Comparison of ENCODE assay signal across 1 cellular context in the genomic region with DNA sequence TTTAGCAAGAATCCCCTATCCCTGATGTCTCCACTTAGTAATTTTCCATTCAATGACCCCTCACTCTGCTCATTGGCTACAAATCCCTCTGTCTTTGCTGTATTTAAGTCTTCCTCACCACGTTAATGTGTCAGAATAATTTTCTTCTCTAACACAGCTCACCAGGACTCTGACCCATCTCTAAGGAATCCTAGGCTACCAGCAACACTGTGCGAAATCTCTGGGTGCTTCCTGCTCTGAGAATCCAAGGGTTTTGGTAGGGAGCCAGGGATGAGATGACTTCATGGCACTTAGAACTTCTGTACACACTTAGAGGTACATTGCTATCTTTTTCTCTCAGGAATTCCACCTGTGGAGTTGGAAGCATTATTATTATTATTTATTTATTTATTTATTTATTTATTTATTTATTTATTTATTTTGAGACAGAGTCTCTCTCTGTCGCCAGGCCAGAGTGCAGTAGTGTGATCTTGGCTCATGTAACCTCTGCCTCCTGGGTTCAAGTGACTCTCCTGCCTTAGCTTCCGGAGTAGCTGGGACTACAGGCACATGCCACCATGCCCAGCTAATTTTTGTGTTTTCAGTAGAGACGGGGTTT.
TF ChIP-seq lines count a peak whose summit lies in the region.

No MANE protein-coding gene starts in this region.

TF ChIP-seq in HEK293, 187 proteins besides CTCF, POLR2A, EP300 and RAD21 (continued from another document and continues in another):
- TF ChIP-seq, protein P1, sequence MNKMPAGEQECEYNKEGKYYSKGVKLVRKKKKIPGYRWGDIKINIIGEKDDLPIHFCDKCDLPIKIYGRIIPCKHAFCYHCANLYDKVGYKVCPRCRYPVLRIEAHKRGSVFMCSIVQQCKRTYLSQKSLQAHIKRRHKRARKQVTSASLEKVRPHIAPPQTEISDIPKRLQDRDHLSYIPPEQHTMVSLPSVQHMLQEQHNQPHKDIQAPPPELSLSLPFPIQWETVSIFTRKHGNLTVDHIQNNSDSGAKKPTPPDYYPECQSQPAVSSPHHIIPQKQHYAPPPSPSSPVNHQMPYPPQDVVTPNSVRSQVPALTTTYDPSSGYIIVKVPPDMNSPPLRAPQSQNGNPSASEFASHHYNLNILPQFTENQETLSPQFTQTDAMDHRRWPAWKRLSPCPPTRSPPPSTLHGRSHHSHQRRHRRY (tag by site-specific recombination; IDR thresholded peaks at IDR 0.05) = no peak
- TF ChIP-seq SP7 (tag by site-specific recombination; IDR thresholded peaks at IDR 0.05) (no peak), ZNF654 (tag by site-specific recombination; IDR thresholded peaks at IDR 0.05; ENCODE audit: low read depth) (peak; percentile 38), ZBTB8A (tag by site-specific recombination; IDR thresholded peaks at IDR 0.05) (peak; percentile 71), ZFP41 (tag by site-specific recombination; IDR thresholded peaks at IDR 0.05; ENCODE audit: borderline replicate concordance) (no peak), ZNF202 (tag by site-specific recombination; IDR thresholded peaks at IDR 0.05; ENCODE audit: borderline replicate concordance) (peak; percentile 86; the same call in 1 of the 2 replicates), ZNF510 (tag by site-specific recombination; IDR thresholded peaks at IDR 0.05; ENCODE audit: insufficient replicate concordance) (peak; percentile 50), KLF9 (tag by site-specific recombination; IDR thresholded peaks at IDR 0.05; ENCODE audit: low read depth) (no peak), ZNF121 (tag by site-specific recombination; IDR thresholded peaks at IDR 0.05) (no peak), ZNF394 (tag by site-specific recombination; IDR thresholded peaks at IDR 0.05; ENCODE audit: borderline replicate concordance) (peak; percentile 91), SETDB1 (IDR thresholded peaks at IDR 0.05; ENCODE audit: insufficient read length, low read length) (no peak), ZXDB (tag by site-specific recombination; IDR thresholded peaks at IDR 0.05) (0 out of 2 replicates have a peak, but pooled peaks have one; percentile 47), ZNF701 (tag by site-specific recombination; IDR thresholded peaks at IDR 0.05) (no peak), ZNF555 (tag by site-specific recombination; conservative IDR thresholded peaks at IDR 0.05) (peak; percentile 77), ZNF311 (tag by site-specific recombination; IDR thresholded peaks at IDR 0.05; ENCODE audit: borderline replicate concordance) (no peak), ZNF501 (tag by site-specific recombination; IDR thresholded peaks at IDR 0.05) (0 out of 2 replicates have a peak, but pooled peaks have one; percentile 21), ZNF221 (tag by site-specific recombination; IDR thresholded peaks at IDR 0.05; ENCODE audit: borderline replicate concordance) (no peak), ZFP3 (tag by site-specific recombination; IDR thresholded peaks at IDR 0.05; ENCODE audit: low read depth) (no peak), ZNF658 (tag by site-specific recombination; IDR thresholded peaks at IDR 0.05) (no peak), GLI4 (tag by site-specific recombination; IDR thresholded peaks at IDR 0.05) (no peak), ZNF350 (tag by site-specific recombination; IDR thresholded peaks at IDR 0.05) (no peak), ZNF843 (tag by site-specific recombination; IDR thresholded peaks at IDR 0.05) (no peak), KLF16 (tag by site-specific recombination; IDR thresholded peaks at IDR 0.05) (no peak), KLF7 (tag by site-specific recombination; IDR thresholded peaks at IDR 0.05; ENCODE audit: borderline replicate concordance) (peak; percentile 19; the same call in 1 of the 2 replicates), SCRT2 (tag by site-specific recombination; IDR thresholded peaks at IDR 0.05) (0 out of 2 replicates have a peak, but pooled peaks have one; percentile 17), TCF7L2 (IDR thresholded peaks at IDR 0.05; ENCODE audit: borderline replicate concordance, low read depth, low read length) (no peak), ZNF791 (tag by site-specific recombination; IDR thresholded peaks at IDR 0.05) (no peak), ZBTB17 (tag by site-specific recombination; IDR thresholded peaks at IDR 0.05) (no peak), ZNF223 (tag by site-specific recombination; IDR thresholded peaks at IDR 0.05) (no peak)
- TF ChIP-seq, protein P2, sequence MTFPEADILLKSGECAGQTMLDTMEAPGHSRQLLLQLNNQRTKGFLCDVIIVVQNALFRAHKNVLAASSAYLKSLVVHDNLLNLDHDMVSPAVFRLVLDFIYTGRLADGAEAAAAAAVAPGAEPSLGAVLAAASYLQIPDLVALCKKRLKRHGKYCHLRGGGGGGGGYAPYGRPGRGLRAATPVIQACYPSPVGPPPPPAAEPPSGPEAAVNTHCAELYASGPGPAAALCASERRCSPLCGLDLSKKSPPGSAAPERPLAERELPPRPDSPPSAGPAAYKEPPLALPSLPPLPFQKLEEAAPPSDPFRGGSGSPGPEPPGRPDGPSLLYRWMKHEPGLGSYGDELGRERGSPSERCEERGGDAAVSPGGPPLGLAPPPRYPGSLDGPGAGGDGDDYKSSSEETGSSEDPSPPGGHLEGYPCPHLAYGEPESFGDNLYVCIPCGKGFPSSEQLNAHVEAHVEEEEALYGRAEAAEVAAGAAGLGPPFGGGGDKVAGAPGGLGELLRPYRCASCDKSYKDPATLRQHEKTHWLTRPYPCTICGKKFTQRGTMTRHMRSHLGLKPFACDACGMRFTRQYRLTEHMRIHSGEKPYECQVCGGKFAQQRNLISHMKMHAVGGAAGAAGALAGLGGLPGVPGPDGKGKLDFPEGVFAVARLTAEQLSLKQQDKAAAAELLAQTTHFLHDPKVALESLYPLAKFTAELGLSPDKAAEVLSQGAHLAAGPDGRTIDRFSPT (tag by site-specific recombination; IDR thresholded peaks at IDR 0.05) = no peak
- TF ChIP-seq, protein P3, sequence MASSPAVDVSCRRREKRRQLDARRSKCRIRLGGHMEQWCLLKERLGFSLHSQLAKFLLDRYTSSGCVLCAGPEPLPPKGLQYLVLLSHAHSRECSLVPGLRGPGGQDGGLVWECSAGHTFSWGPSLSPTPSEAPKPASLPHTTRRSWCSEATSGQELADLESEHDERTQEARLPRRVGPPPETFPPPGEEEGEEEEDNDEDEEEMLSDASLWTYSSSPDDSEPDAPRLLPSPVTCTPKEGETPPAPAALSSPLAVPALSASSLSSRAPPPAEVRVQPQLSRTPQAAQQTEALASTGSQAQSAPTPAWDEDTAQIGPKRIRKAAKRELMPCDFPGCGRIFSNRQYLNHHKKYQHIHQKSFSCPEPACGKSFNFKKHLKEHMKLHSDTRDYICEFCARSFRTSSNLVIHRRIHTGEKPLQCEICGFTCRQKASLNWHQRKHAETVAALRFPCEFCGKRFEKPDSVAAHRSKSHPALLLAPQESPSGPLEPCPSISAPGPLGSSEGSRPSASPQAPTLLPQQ (tag by site-specific recombination; IDR thresholded peaks at IDR 0.05) = no peak
- TF ChIP-seq, protein P4, sequence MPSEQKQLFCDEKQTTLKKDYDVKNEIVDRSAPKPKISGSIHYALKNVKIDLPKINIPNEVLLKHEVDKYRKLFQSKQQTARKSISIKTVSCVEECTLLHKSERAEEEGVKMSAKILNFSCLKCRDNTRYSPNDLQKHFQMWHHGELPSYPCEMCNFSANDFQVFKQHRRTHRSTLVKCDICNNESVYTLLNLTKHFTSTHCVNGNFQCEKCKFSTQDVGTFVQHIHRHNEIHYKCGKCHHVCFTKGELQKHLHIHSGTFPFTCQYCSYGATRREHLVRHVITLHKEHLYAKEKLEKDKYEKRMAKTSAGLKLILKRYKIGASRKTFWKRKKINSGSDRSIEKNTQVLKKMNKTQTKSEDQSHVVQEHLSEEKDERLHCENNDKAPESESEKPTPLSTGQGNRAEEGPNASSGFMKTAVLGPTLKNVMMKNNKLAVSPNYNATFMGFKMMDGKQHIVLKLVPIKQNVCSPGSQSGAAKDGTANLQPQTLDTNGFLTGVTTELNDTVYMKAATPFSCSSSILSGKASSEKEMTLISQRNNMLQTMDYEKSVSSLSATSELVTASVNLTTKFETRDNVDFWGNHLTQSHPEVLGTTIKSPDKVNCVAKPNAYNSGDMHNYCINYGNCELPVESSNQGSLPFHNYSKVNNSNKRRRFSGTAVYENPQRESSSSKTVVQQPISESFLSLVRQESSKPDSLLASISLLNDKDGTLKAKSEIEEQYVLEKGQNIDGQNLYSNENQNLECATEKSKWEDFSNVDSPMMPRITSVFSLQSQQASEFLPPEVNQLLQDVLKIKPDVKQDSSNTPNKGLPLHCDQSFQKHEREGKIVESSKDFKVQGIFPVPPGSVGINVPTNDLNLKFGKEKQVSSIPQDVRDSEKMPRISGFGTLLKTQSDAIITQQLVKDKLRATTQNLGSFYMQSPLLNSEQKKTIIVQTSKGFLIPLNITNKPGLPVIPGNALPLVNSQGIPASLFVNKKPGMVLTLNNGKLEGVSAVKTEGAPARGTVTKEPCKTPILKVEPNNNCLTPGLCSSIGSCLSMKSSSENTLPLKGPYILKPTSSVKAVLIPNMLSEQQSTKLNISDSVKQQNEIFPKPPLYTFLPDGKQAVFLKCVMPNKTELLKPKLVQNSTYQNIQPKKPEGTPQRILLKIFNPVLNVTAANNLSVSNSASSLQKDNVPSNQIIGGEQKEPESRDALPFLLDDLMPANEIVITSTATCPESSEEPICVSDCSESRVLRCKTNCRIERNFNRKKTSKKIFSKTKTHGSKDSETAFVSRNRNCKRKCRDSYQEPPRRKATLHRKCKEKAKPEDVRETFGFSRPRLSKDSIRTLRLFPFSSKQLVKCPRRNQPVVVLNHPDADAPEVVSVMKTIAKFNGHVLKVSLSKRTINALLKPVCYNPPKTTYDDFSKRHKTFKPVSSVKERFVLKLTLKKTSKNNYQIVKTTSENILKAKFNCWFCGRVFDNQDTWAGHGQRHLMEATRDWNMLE (tag by site-specific recombination; conservative IDR thresholded peaks at IDR 0.05; ENCODE audit: low read depth) = peak; percentile 88
- TF ChIP-seq, protein P5, sequence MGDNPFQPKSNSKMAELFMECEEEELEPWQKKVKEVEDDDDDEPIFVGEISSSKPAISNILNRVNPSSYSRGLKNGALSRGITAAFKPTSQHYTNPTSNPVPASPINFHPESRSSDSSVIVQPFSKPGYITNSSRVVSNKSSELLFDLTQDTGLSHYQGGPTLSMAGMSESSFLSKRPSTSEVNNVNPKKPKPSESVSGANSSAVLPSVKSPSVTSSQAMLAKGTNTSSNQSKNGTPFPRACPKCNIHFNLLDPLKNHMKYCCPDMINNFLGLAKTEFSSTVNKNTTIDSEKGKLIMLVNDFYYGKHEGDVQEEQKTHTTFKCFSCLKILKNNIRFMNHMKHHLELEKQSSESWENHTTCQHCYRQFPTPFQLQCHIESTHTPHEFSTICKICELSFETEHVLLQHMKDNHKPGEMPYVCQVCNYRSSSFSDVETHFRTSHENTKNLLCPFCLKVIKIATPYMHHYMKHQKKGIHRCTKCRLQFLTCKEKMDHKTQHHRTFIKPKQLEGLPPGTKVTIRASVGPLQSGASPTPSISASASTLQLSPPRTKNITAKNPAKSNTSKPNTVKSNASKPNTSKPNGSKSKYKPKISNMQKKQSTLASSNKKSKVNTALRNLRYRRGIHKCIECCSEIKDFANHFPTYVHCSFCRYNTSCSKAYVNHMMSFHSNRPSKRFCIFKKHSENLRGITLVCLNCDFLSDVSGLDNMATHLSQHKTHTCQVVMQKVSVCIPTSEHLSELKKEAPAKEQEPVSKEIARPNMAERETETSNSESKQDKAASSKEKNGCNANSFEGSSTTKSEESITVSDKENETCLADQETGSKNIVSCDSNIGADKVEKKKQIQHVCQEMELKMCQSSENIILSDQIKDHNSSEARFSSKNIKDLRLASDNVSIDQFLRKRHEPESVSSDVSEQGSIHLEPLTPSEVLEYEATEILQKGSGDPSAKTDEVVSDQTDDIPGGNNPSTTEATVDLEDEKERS (tag by site-specific recombination; IDR thresholded peaks at IDR 0.05) = no peak
- TF ChIP-seq, protein P6, sequence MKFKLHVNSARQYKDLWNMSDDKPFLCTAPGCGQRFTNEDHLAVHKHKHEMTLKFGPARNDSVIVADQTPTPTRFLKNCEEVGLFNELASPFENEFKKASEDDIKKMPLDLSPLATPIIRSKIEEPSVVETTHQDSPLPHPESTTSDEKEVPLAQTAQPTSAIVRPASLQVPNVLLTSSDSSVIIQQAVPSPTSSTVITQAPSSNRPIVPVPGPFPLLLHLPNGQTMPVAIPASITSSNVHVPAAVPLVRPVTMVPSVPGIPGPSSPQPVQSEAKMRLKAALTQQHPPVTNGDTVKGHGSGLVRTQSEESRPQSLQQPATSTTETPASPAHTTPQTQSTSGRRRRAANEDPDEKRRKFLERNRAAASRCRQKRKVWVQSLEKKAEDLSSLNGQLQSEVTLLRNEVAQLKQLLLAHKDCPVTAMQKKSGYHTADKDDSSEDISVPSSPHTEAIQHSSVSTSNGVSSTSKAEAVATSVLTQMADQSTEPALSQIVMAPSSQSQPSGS (tag by site-specific recombination; IDR thresholded peaks at IDR 0.05; ENCODE audit: low read depth) = no peak
- TF ChIP-seq, protein P7, sequence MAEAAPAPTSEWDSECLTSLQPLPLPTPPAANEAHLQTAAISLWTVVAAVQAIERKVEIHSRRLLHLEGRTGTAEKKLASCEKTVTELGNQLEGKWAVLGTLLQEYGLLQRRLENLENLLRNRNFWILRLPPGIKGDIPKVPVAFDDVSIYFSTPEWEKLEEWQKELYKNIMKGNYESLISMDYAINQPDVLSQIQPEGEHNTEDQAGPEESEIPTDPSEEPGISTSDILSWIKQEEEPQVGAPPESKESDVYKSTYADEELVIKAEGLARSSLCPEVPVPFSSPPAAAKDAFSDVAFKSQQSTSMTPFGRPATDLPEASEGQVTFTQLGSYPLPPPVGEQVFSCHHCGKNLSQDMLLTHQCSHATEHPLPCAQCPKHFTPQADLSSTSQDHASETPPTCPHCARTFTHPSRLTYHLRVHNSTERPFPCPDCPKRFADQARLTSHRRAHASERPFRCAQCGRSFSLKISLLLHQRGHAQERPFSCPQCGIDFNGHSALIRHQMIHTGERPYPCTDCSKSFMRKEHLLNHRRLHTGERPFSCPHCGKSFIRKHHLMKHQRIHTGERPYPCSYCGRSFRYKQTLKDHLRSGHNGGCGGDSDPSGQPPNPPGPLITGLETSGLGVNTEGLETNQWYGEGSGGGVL (tag by site-specific recombination; IDR thresholded peaks at IDR 0.05) = no peak
- TF ChIP-seq, protein P8, sequence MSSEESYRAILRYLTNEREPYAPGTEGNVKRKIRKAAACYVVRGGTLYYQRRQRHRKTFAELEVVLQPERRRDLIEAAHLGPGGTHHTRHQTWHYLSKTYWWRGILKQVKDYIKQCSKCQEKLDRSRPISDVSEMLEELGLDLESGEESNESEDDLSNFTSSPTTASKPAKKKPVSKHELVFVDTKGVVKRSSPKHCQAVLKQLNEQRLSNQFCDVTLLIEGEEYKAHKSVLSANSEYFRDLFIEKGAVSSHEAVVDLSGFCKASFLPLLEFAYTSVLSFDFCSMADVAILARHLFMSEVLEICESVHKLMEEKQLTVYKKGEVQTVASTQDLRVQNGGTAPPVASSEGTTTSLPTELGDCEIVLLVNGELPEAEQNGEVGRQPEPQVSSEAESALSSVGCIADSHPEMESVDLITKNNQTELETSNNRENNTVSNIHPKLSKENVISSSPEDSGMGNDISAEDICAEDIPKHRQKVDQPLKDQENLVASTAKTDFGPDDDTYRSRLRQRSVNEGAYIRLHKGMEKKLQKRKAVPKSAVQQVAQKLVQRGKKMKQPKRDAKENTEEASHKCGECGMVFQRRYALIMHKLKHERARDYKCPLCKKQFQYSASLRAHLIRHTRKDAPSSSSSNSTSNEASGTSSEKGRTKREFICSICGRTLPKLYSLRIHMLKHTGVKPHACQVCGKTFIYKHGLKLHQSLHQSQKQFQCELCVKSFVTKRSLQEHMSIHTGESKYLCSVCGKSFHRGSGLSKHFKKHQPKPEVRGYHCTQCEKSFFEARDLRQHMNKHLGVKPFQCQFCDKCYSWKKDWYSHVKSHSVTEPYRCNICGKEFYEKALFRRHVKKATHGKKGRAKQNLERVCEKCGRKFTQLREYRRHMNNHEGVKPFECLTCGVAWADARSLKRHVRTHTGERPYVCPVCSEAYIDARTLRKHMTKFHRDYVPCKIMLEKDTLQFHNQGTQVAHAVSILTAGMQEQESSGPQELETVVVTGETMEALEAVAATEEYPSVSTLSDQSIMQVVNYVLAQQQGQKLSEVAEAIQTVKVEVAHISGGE (tag by site-specific recombination; conservative IDR thresholded peaks at IDR 0.05; ENCODE audit: low read depth) = peak; percentile 79
